ENCODE assay signal across 8 cellular contexts in the genomic region with DNA sequence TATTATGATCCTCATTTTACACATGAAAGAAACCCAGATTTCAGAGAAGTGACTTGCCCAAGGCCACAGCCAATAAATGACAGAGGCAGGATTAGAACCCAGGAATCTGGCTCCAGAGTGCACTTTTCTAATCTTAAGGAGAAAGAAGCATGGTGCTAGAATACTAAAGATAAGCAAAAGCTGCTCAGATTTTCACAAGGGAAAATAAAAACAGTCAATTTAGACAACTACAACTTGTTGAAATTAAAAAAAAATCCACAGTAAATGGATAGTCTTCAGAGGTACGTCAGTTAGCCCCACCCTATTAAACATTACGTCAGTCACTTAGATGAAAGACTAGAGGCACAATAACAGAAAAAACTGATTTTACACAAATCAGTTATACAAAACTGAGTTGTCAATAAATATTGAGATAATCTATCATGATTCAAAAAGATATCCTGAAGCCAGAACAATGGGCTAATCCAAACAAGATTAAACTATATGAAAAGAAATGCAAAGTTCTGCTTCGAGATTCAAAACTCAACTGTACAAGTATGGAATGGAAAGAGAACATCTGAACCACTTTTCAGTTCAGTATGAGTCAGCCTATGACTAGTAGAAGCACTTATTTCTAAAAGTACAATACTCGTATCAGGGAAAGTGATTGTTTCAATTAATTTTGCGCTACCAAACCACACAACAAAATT. TPM values are rescaled to one million over a fixed set of nuclear protein-coding genes. Genes with fewer than 3 reads are reported as not detected.
A peak's percentile ranks its signal among the peaks of the same experiment; 100 is the strongest.
DNase-seq lines count a peak whose midpoint lies in the region; ATAC-seq and TF ChIP-seq lines count a peak whose summit lies in the region.

No MANE protein-coding gene starts in this region.

- CTCF ChIA-PET in CD4-positive, alpha-beta T cell (lab: Charles Lee): interaction anchor here (0.7 kb wide), 1 partner anchor 10 kb away, joined by 3 read pairs; no protein-coding TSS in a partner anchor
- CTCF ChIA-PET in IMR-90 (lab: Yijun Ruan, JAX): interaction anchor here (1.6 kb wide), 1 partner anchor 211 kb away, joined by 4 read pairs; no protein-coding TSS in a partner anchor

- no peak overlapping the region for H3K56ac ChIP-seq in IMR-90 (ENCODE audit: extremely low read depth, insufficient read depth, low read length)

- POLR2A ChIA-PET in CD4-positive, alpha-beta T cell (lab: Charles Lee): interaction anchor here (1.1 to 2.1 kb wide), 4 partner anchors 8 to 14 kb away, joined by 3 to 16 read pairs (median 8); a partner anchor contains a TSS
- POLR2A ChIA-PET in IMR-90 (lab: Charles Lee; ENCODE audit: unreplicated experiment): interaction anchor here (0.6 kb wide), 1 partner anchor 194 kb away, joined by 3 read pairs; no protein-coding TSS in a partner anchor
- POLR2A ChIA-PET in naive thymus-derived CD8-positive, alpha-beta T cell (lab: Charles Lee): interaction anchor here (1.0 to 3.4 kb wide), 2 partner anchors 8 to 9 kb away, joined by 3 to 20 read pairs; a partner anchor contains a TSS

- no peak overlapping the region for H4K5ac ChIP-seq in IMR-90 (ENCODE audit: low read depth, low read length)

- no peak overlapping the region; the same call in 2 of the 3 replicates for H2BK15ac ChIP-seq in IMR-90 (ENCODE audit: low read depth, low read length)

- H2BK5ac ChIP-seq in IMR-90 (ENCODE audit: low read depth, low read length, poor library complexity, severe bottlenecking): peak overlapping the region; percentile 98

- H3K79me1 ChIP-seq in IMR-90 (ENCODE audit: low read depth in 1 of 2, low read length in 2 of 2): peaks cover 0 to 21% of the 10 kb centered on the region in 2 experiments; a peak in 2 of 4 replicates

- H3K9me3 ChIP-seq in CD4-positive, alpha-beta T cell (ENCODE audit: control insufficient read depth, low read length): no peaks in the 10 kb centered on the region
- H3K9me3 ChIP-seq in IMR-90 (ENCODE audit: control insufficient read depth, insufficient read depth, low read length): no peaks in the 10 kb centered on the region

- H3K4me1 Mint-ChIP-seq in CD4-positive, alpha-beta T cell (ENCODE audit: low read depth): peaks cover 86% of the 10 kb centered on the region
- H3K4me1 Mint-ChIP-seq in naive thymus-derived CD8-positive, alpha-beta T cell: peaks cover 35 to 89% (median 77%) of the 10 kb centered on the region in 4 donors

- H2BK120ac ChIP-seq in IMR-90 (ENCODE audit: low read depth, low read length): no peak overlapping the region

- no peak overlapping the region for H2AK9ac ChIP-seq in IMR-90 (replicated peaks; ENCODE audit: low read depth, low read length, poor library complexity)

- TF ChIP-seq POLR2A in IMR-90 (IDR thresholded peaks at IDR 0.05; ENCODE audit: low read depth, low read length): no peak

- no TSS peak for BruUV-seq in IMR-90 (replicated peaks; lab: Mats Ljungman, UMichigan)

- H3K27ac Mint-ChIP-seq in CD4-positive, alpha-beta T cell: peak overlapping the region; percentile 90
- peak overlapping the region; percentile 63 to 94 (median 88) for H3K27ac Mint-ChIP-seq in naive thymus-derived CD8-positive, alpha-beta T cell

- H3K27me3 ChIP-seq in CD4-positive, alpha-beta T cell (ENCODE audit: control insufficient read depth, insufficient read depth, low read length): no peaks in the 10 kb centered on the region
- H3K27me3 ChIP-seq in IMR-90 (ENCODE audit: control insufficient read depth, insufficient read depth, low read length): no peaks in the 10 kb centered on the region

- H3K4ac ChIP-seq in IMR-90 (ENCODE audit: low read depth, low read length): peak overlapping the region; percentile 66; the same call in 1 of the 2 replicates

- H3K23ac ChIP-seq in IMR-90 (ENCODE audit: low read depth, low read length): peak overlapping the region; percentile 87

- no peaks in the 10 kb centered on the region for H3K27me3 Mint-ChIP-seq in CD4-positive, alpha-beta T cell
- H3K27me3 Mint-ChIP-seq in naive thymus-derived CD8-positive, alpha-beta T cell: no peaks in the 10 kb centered on the region

- TF ChIP-seq RAD21 in IMR-90 (IDR thresholded peaks at IDR 0.05; ENCODE audit: low read length): no peak

- H2AK5ac ChIP-seq in IMR-90 (ENCODE audit: low read depth, low read length): no peak overlapping the region

- H3K4me3 Mint-ChIP-seq in CD4-positive, alpha-beta T cell: peak overlapping the region; percentile 61
- peak overlapping the region in 9 of 10 donors; percentile 16 to 86 (median 68) for H3K4me3 Mint-ChIP-seq in naive thymus-derived CD8-positive, alpha-beta T cell

- peak overlapping the region; percentile 58; the same call in 1 of the 2 replicates for H3K14ac ChIP-seq in IMR-90 (replicated peaks; ENCODE audit: low read depth, low read length)

- H3K9ac ChIP-seq in IMR-90 (ENCODE audit: low read depth, low read length): peak overlapping the region; percentile 41; the same call in 1 of the 2 replicates

- no peaks in the 10 kb centered on the region for H3K36me3 ChIP-seq in IMR-90 (ENCODE audit: control insufficient read depth, insufficient read depth, low read length)

- WGBS in IMR-90 (ENCODE audit: extremely low coverage in 2 of 2, insufficient read length in 1 of 2), 2 experiments: no CpG with 5 or more reads among the region's 5 CpGs

- H3K36me3 Mint-ChIP-seq in CD4-positive, alpha-beta T cell (ENCODE audit: low read depth): peaks cover 22% of the 10 kb centered on the region
- peaks cover 0 to 26% (median 3%) of the 10 kb centered on the region in 3 donors for H3K36me3 Mint-ChIP-seq in naive thymus-derived CD8-positive, alpha-beta T cell

- H3K4me1 ChIP-seq in IMR-90 (ENCODE audit: control insufficient read depth, insufficient read depth, low read length): peaks cover 8% of the 10 kb centered on the region

- in situ Hi-C loops in IMR-90 (cut with MboI; ENCODE audit: low sequenced_read_pairs): no loop called here

- peak overlapping the region; percentile 94 for H3K4me2 ChIP-seq in IMR-90 (ENCODE audit: low read depth, low read length)

- dilution Hi-C loops in IMR-90 (cut with HindIII; ENCODE audit: low sequenced_read_pairs, unreplicated experiment): no loop called here

- no peaks in the 10 kb centered on the region for H3K9me3 Mint-ChIP-seq in CD4-positive, alpha-beta T cell
- no peaks in the 10 kb centered on the region for H3K9me3 Mint-ChIP-seq in naive thymus-derived CD8-positive, alpha-beta T cell

- H4K91ac ChIP-seq in IMR-90 (ENCODE audit: insufficient read depth, low read depth, low read length): peak overlapping the region; percentile 60; the same call in 1 of the 2 replicates

- ATAC-seq in CD4-positive, alpha-beta T cell (ENCODE audit: poor library complexity): peak; percentile 80
- ATAC-seq in GM21526 (IDR thresholded peaks at IDR 0.05; ENCODE audit: low FRiP score, unreplicated experiment): peak; percentile 77
- ATAC-seq in IMR-90 (ENCODE audit: low read depth): peak; percentile 61
- peak; percentile 72 to 85 for ATAC-seq in naive thymus-derived CD8-positive, alpha-beta T cell

- H2BK20ac ChIP-seq in IMR-90 (ENCODE audit: low read depth, low read length): no peak overlapping the region

- no peak for TF ChIP-seq CTCF in CD4-positive, alpha-beta T cell (IDR thresholded peaks at IDR 0.05)
- TF ChIP-seq CTCF in IMR-90 (conservative IDR thresholded peaks at IDR 0.05; ENCODE audit: low read depth, low read length): no peak

- no peak for DNase-seq in CD4-positive, alpha-beta T cell
- DNase-seq in IMR-90 (peak; percentile 80), caudate nucleus (lab: John Stamatoyannopoulos, UW) (peak in 1 of 61 donors; percentile 11), hepatic stellate cell (ENCODE audit: low spot score) (no peak), KG1 (lab: John Stamatoyannopoulos, UW) (no peak), GDM1 (lab: John Stamatoyannopoulos, UW) (no peak)
- DNase-seq in naive thymus-derived CD8-positive, alpha-beta T cell: peak in 4 of 10 donors; percentile 25 to 51 (median 42)

- peak overlapping the region; percentile 39 for H3K27ac ChIP-seq in CD4-positive, alpha-beta T cell (ENCODE audit: low read depth, low read length)
- H3K27ac ChIP-seq in IMR-90 (ENCODE audit: insufficient read depth, low read length) (peak overlapping the region; percentile 44), caudate nucleus (ENCODE audit: low read depth, low read length) (peak overlapping the region; percentile 71)

- peaks cover 9% of the 10 kb centered on the region for H4K20me1 ChIP-seq in IMR-90 (ENCODE audit: insufficient read depth, low read length)

- intact Hi-C loops in CD4-positive, alpha-beta T cell (cut with DNase I, micrococcal nuclease): loop anchor here in 1 of 2 experiments (1.0 to 5.0 kb wide), 3 partner anchors 9 to 98 kb away; a partner anchor contains a TSS
- intact Hi-C loops in IMR-90 (cut with micrococcal nuclease): loop anchor here (10.0 kb wide), 2 partner anchors 144 to 214 kb away; a partner anchor contains a TSS

- peak overlapping the region; percentile 5; the same call in 1 of the 2 replicates for H3K4me3 ChIP-seq in IMR-90 (ENCODE audit: insufficient read depth, low read depth, low read length)

- H2AFZ ChIP-seq in IMR-90 (replicated peaks; ENCODE audit: low read length, poor library complexity): no peak overlapping the region

- peaks cover 7% of the 10 kb centered on the region; the same call in 1 of the 2 replicates for H3K9me1 ChIP-seq in IMR-90 (ENCODE audit: insufficient read depth, low read length)

- peak overlapping the region in 1 of 2 experiments; percentile 57; a peak in 1 of 4 replicates for H4K8ac ChIP-seq in IMR-90 (ENCODE audit: low read depth in 2 of 2, low read length in 2 of 2)

- H3K18ac ChIP-seq in IMR-90 (ENCODE audit: low read depth, low read length): peak overlapping the region; percentile 64; the same call in 1 of the 2 replicates

TF ChIP-seq in IMR-90, 13 proteins besides CTCF, POLR2A, EP300 and RAD21:
- TF ChIP-seq FOS (IDR thresholded peaks at IDR 0.05; ENCODE audit: low read depth, low read length) (peak; percentile 54), MAFK (IDR thresholded peaks at IDR 0.05; ENCODE audit: low read depth, low read length) (no peak)

RNA-seq across cellular contexts. Expression of a gene that starts 9.3 kb away (rescaled TPM):
- total RNA-seq in CD4-positive, alpha-beta T cell: 10 to 100 TPM; 22.6 to 24.4 TPM
- total RNA-seq in IMR-90 (2012; rRNA removed): 51.7 and 57.9 TPM in 2 replicates
- 21.0 and 24.8 TPM in 2 replicates for polyA plus RNA-seq in IMR-90 (2012; rRNA removed)
- 11.7 and 26.8 TPM in 2 replicates for polyA plus RNA-seq in IMR-90 (2012; cell fraction: cytosol; rRNA removed)
- 4.9 and 24.1 TPM in 2 replicates for polyA plus RNA-seq in IMR-90 (2012; cell fraction: nucleus; rRNA removed; ENCODE audit: low replicate concordance)
- total RNA-seq in naive thymus-derived CD8-positive, alpha-beta T cell: 10 to 100 TPM; 71.3 to 72.4 TPM
- 10 to 100 TPM; 16.3 to 29.2 (median 25.3) TPM for polyA plus RNA-seq in naive thymus-derived CD8-positive, alpha-beta T cell

RNA-seq across cellular contexts. Expression of a gene that starts 56.6 kb away (rescaled TPM):
- total RNA-seq in CD4-positive, alpha-beta T cell: not detected
- under 0.01 TPM in 1 of 2 replicates, not detected in the other for total RNA-seq in IMR-90 (2012; rRNA removed)
- polyA plus RNA-seq in IMR-90 (2012; rRNA removed): 0.05 and 0.06 TPM in 2 replicates
- 0.01 and 0.03 TPM in 2 replicates for polyA plus RNA-seq in IMR-90 (2012; cell fraction: cytosol; rRNA removed)
- under 0.01 and 0.08 TPM in 2 replicates for polyA plus RNA-seq in IMR-90 (2012; cell fraction: nucleus; rRNA removed; ENCODE audit: low replicate concordance)
- total RNA-seq in naive thymus-derived CD8-positive, alpha-beta T cell: not detected
- polyA plus RNA-seq in naive thymus-derived CD8-positive, alpha-beta T cell: not detected
